8 cellular contexts compared by ENCODE assay signal in genomic region chr10:59991661-59992060, GRCh38.
DNase-seq lines count a peak whose midpoint lies in the region; ATAC-seq, FAIRE-seq and TF ChIP-seq lines count a peak whose summit lies in the region.

No MANE protein-coding gene starts in this region.

- no peak for DNase-seq in CD8-positive, alpha-beta memory T cell
- DNase-seq in HAP-1 (ENCODE audit: low spot score in 2 of 2) (peak; percentile 47 to 70), NCI-H2107 (lab: John Stamatoyannopoulos, UW) (peak; percentile 44), amniotic epithelial cell (ENCODE audit: low read depth) (peak; percentile 89), HepG2 (ENCODE audit: low spot score) (no peak), C1 segment of cervical spinal cord (lab: John Stamatoyannopoulos, UW) (no peak), Ammon's horn (ENCODE audit: low spot score) (no peak), cerebellar nuclear complex (lab: John Stamatoyannopoulos, UW) (no peak)

- no peaks in the 10 kb centered on the region for H3K4me1 ChIP-seq in CD8-positive, alpha-beta memory T cell (ENCODE audit: insufficient read depth, low read length)
- no peaks in the 10 kb centered on the region for H3K4me1 ChIP-seq in HAP-1
- no peaks in the 10 kb centered on the region for H3K4me1 ChIP-seq in HepG2 (ENCODE audit: insufficient read depth, low read length)

- CTCF ChIA-PET in CD8-positive, alpha-beta memory T cell (lab: Charles Lee), result no interaction called here
- CTCF ChIA-PET in HepG2 (lab: Yijun Ruan, JAX; ENCODE audit: low intra/inter-chr PET ratio, low total read pairs), result no interaction called here

- no TSS peak for BruUV-seq in HepG2 (replicated peaks; lab: Mats Ljungman, UMichigan)

- no peaks in the 10 kb centered on the region for H3K9me3 ChIP-seq in CD8-positive, alpha-beta memory T cell (ENCODE audit: low read length)
- H3K9me3 ChIP-seq in HAP-1 (no peaks in the 10 kb centered on the region), HepG2 (ENCODE audit: low read length) (no peaks in the 10 kb centered on the region)

- no peaks in the 10 kb centered on the region for H3K79me2 ChIP-seq in HepG2 (ENCODE audit: insufficient read depth, low read length)

- no peaks in the 10 kb centered on the region for H3K36me3 Mint-ChIP-seq in CD8-positive, alpha-beta memory T cell

- no peak overlapping the region for H3K4me3 ChIP-seq in CD8-positive, alpha-beta memory T cell (ENCODE audit: low read length)
- H3K4me3 ChIP-seq in HAP-1 (no peak overlapping the region), HepG2 (replicated peaks in 1 of 3; ENCODE audit: insufficient read depth in 1 of 3, low read depth in 2 of 3, low read length in 3 of 3) (no peak overlapping the region)

- peaks cover 4 to 9% (median 6%) of the 10 kb centered on the region in 3 donors for H3K4me1 Mint-ChIP-seq in CD8-positive, alpha-beta memory T cell

- intact Hi-C loops in HepG2 (cut with micrococcal nuclease; ENCODE audit: unreplicated experiment), result no loop called here

- no peak for TF ChIP-seq RAD21 in HepG2 (CRISPR knock-in tag; IDR thresholded peaks at IDR 0.05)

- WGBS in HepG2 (ENCODE audit: low lambda C conversion rate), result 16% methylated on average over 3 of the region's 3 CpGs

- H3K36me3 ChIP-seq in CD8-positive, alpha-beta memory T cell (ENCODE audit: insufficient read depth, low read length), result no peaks in the 10 kb centered on the region
- no peaks in the 10 kb centered on the region for H3K36me3 ChIP-seq in HAP-1 (replicated peaks)
- H3K36me3 ChIP-seq in HepG2 (replicated peaks in 1 of 2; ENCODE audit: control insufficient read depth in 1 of 2, insufficient read depth in 2 of 2, low read length in 2 of 2), result no peaks in the 10 kb centered on the region

- no peaks in the 10 kb centered on the region for H4K20me1 ChIP-seq in HepG2 (ENCODE audit: insufficient read depth, low read length)

- TF ChIP-seq POLR2A in HepG2 (IDR thresholded peaks at IDR 0.05; ENCODE audit: insufficient read depth in 1 of 2, low read depth in 2 of 2, low read length in 2 of 2), result no peak

- no peak overlapping the region for H2AFZ ChIP-seq in HepG2 (ENCODE audit: low read length)

- no peak for TF ChIP-seq CTCF in HepG2 (CRISPR knock-in tag; IDR thresholded peaks at IDR 0.05)

- H3K27me3 ChIP-seq in CD8-positive, alpha-beta memory T cell (ENCODE audit: insufficient read depth, low read length, poor library complexity, severe bottlenecking), result no peaks in the 10 kb centered on the region
- no peaks in the 10 kb centered on the region for H3K27me3 ChIP-seq in HAP-1 (ENCODE audit: low read depth)
- no peaks in the 10 kb centered on the region for H3K27me3 ChIP-seq in HepG2 (ENCODE audit: control insufficient read depth in 1 of 2, insufficient read depth in 2 of 2, low read length in 2 of 2)

- H3K4me3 Mint-ChIP-seq in CD8-positive, alpha-beta memory T cell, result peak overlapping the region in 4 of 7 donors; percentile 4 to 37 (median 21)

- peak overlapping the region in 2 of 8 donors; percentile 2 to 28 for H3K27ac Mint-ChIP-seq in CD8-positive, alpha-beta memory T cell

- POLR2A ChIA-PET in CD8-positive, alpha-beta memory T cell (lab: Charles Lee), result no interaction called here
- POLR2A ChIA-PET in HepG2 (lab: Yijun Ruan, JAX), result no interaction called here

- no peaks in the 10 kb centered on the region for H3K9me3 Mint-ChIP-seq in CD8-positive, alpha-beta memory T cell

- ATAC-seq in HepG2, result no peak

- FAIRE-seq in HepG2 (lab: Jason Lieb, UNC), result no peak

- in situ Hi-C loops in HAP-1 (cut with MboI; ENCODE audit: low sequenced_read_pairs), result no loop called here
- in situ Hi-C loops in HepG2 (cut with HindIII; ENCODE audit: extremely low pct_ligation_motif_present, low pct_unique_long_range_greater_than_20kb), result no loop called here

- H3K4me2 ChIP-seq in HepG2 (ENCODE audit: low read depth, low read length), result no peak overlapping the region

- peaks cover 16 to 62% of the 10 kb centered on the region in 2 donors for H3K27me3 Mint-ChIP-seq in CD8-positive, alpha-beta memory T cell

- H3K27ac ChIP-seq in CD8-positive, alpha-beta memory T cell (ENCODE audit: low read depth, low read length), result no peak overlapping the region
- H3K27ac ChIP-seq in HepG2 (ENCODE audit: extremely low read length, insufficient read depth, low read length), result no peak overlapping the region

- no peak for TF ChIP-seq EP300 in HepG2 (IDR thresholded peaks at IDR 0.05; ENCODE audit: low read depth in 2 of 2, low read length in 2 of 2)
- no peak for TF ChIP-seq EP300 in HepG2 (CRISPR knock-in tag; IDR thresholded peaks at IDR 0.05; ENCODE audit: borderline replicate concordance)

- no peak overlapping the region for H3K9ac ChIP-seq in HepG2 (ENCODE audit: insufficient read depth, low read depth, low read length)

TF ChIP-seq in HepG2, 621 proteins besides CTCF, POLR2A, EP300 and RAD21:
- peak; percentile 11; the same call in 1 of the 2 replicates for TF ChIP-seq RFX1 (IDR thresholded peaks at IDR 0.05)
- no peak for TF ChIP-seq MAFF (IDR thresholded peaks at IDR 0.05; ENCODE audit: low read depth, low read length)
- 0 out of 2 replicates have a peak, but pooled peaks have one; percentile 21 for TF ChIP-seq RFX3 (CRISPR knock-in tag; IDR thresholded peaks at IDR 0.05)

Comparison
In these comparisons a context has a peak if more than half of its experiments do, and no peak if none do; other contexts are left out.
1. DNase-seq: peak in HAP-1 (2 of 2), NCI-H2107 (single experiment) and amniotic epithelial cell (single experiment); none in CD8-positive, alpha-beta memory T cell (0 of 5), HepG2 (single experiment), C1 segment of cervical spinal cord (0 of 14), Ammon's horn (single experiment) and cerebellar nuclear complex (0 of 2).